Comparison of ENCODE assay signal across 11 cellular contexts in the genomic region with DNA sequence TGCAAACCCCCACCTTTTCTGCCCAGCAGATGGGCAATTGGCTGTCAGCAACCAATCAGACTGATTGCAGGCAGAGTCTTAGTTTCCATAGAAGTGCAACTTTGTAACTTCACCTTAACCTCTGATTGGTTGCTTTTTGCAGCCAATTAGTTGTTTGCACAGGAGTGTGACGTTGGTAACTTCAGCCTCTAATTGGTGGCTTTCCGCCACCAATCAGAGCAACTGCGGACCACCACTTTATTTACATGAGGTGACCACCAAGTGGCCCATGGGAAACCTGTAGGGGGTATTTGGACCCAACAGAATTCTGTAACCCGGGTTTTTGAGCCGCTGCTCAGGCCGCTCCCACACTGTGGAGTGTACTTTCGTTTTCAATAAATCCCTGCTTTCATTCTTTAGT. TPM values are rescaled to one million over a fixed set of nuclear protein-coding genes. Genes with fewer than 3 reads are reported as not detected.
DNase-seq lines count a peak whose midpoint lies in the region; ATAC-seq and TF ChIP-seq lines count a peak whose summit lies in the region.
"Had no signal": no experiment of that assay in that cellular context is flagged by ENCODE, and none has a peak within 500 bp of the region (broad histone marks: within the 10 kb centered on the region; RNA-seq: fewer than 3 reads in every experiment).

No MANE protein-coding gene starts in this region.

- DNase-seq in AG20443 (ENCODE audit: low spot score) = peak; percentile 41
- DNase-seq in SK-MEL-5 (ENCODE audit: low read depth, low spot score) = peak; percentile 60
- peak; percentile 92 for DNase-seq in fibroblast of gingiva (ENCODE audit: low read depth)
- DNase-seq in psoas muscle = no peak
- DNase-seq in activated effector memory CD4-positive, alpha-beta T cell treated with Interleukin-2 at 50 U/mL for 16 hours = no peak
- no peak for DNase-seq in central memory CD4-positive, alpha-beta T cell
- DNase-seq: stimulated activated CD4-positive, alpha-beta T cell treated with anti-CD3 and anti-CD28 coated beads, Interleukin-4, amount 100 ng/mL, for 24 hours; WERI-Rb-1 had no signal

- in situ Hi-C loops in SK-MEL-5 (cut with HindIII; ENCODE audit: low pct_unique_long_range_greater_than_20kb, low sequenced_read_pairs) = no loop called here

- H3K4me1 ChIP-seq in psoas muscle = no peaks in the 10 kb centered on the region

- intact Hi-C loops in psoas muscle (cut with DNase I) = no loop called here

- no peak for TF ChIP-seq CTCF in psoas muscle (IDR thresholded peaks at IDR 0.05)

- H3K36me3 ChIP-seq in psoas muscle (ENCODE audit: insufficient read depth in 1 of 2, low read depth in 1 of 2) = no peaks in the 10 kb centered on the region
- H3K36me3 ChIP-seq: WERI-Rb-1 had no signal

- 80 to 89% (median 87%) methylated on average over 7 of the region's 7 CpGs for WGBS in psoas muscle, 3 donors

- no peaks in the 10 kb centered on the region for H3K9me3 ChIP-seq in psoas muscle

- H3K4me3 ChIP-seq in psoas muscle = peak overlapping the region; percentile 36
- H3K4me3 ChIP-seq: BLaER1 had no signal

- no peak overlapping the region for H3K27ac ChIP-seq in psoas muscle
- H3K27ac ChIP-seq: BLaER1, WERI-Rb-1 had no signal

- peak in 2 of 4 donors; percentile 21 to 49 for ATAC-seq in psoas muscle
- ATAC-seq in GM19463 (IDR thresholded peaks at IDR 0.05; ENCODE audit: unreplicated experiment) = no peak
- no peak for ATAC-seq in GM21723 (IDR thresholded peaks at IDR 0.05; ENCODE audit: unreplicated experiment)

- no peaks in the 10 kb centered on the region for H3K27me3 ChIP-seq in psoas muscle (ENCODE audit: insufficient read depth in 3 of 3, low read length in 2 of 3)
- H3K27me3 ChIP-seq: BLaER1 had no signal

RNA-seq across cellular contexts. Expression of a gene that starts 32.3 kb away (rescaled TPM):
- total RNA-seq in SK-MEL-5 (2014; rRNA removed; shearing (Covaris generic)) = 39.7 and 40.6 TPM in 2 replicates
- polyA plus RNA-seq in SK-MEL-5 (2015; cell fraction: cytosol; rRNA removed) = 36.1 and 47.0 TPM in 2 replicates
- 25.2 and 30.4 TPM in 2 replicates for polyA plus RNA-seq in SK-MEL-5 (2015; cell fraction: nucleus; rRNA removed)
- total RNA-seq in psoas muscle = 10 to 100 TPM; 32.2 to 61.0 (median 38.0) TPM
- polyA plus RNA-seq in psoas muscle = 10 to 100 TPM; 20.7 to 62.8 (median 42.4) TPM

RNA-seq across cellular contexts. Expression of a gene that starts 36.0 kb away (rescaled TPM):
- total RNA-seq in SK-MEL-5 (2014; rRNA removed; shearing (Covaris generic)) = 55.9 and 57.6 TPM in 2 replicates
- 15.4 and 19.8 TPM in 2 replicates for polyA plus RNA-seq in SK-MEL-5 (2015; cell fraction: cytosol; rRNA removed)
- 4.2 and 8.8 TPM in 2 replicates for polyA plus RNA-seq in SK-MEL-5 (2015; cell fraction: nucleus; rRNA removed)
- total RNA-seq in psoas muscle = 10 to 100 TPM in 3 of 4 donors, 1 to 10 TPM in 1; 6.1 to 22.6 (median 15.3) TPM
- polyA plus RNA-seq in psoas muscle = 10 to 100 TPM; 13.9 to 19.8 (median 17.0) TPM

RNA-seq across cellular contexts. Expression of a gene that starts 53.5 kb away (rescaled TPM):
- 20.5 and 22.5 TPM in 2 replicates for total RNA-seq in SK-MEL-5 (2014; rRNA removed; shearing (Covaris generic))
- polyA plus RNA-seq in SK-MEL-5 (2015; cell fraction: cytosol; rRNA removed) = 11.9 and 15.7 TPM in 2 replicates
- polyA plus RNA-seq in SK-MEL-5 (2015; cell fraction: nucleus; rRNA removed) = 7.7 and 11.1 TPM in 2 replicates
- total RNA-seq in psoas muscle = not detected
- under 1 TPM in 1 of 3 donors, not detected in 2; 0.38 TPM for polyA plus RNA-seq in psoas muscle

Comparison
In these comparisons a context has a peak if more than half of its experiments do, and no peak if none do; other contexts are left out.
1. DNase-seq: peak in AG20443 (single experiment), SK-MEL-5 (single experiment) and fibroblast of gingiva (single experiment); none in psoas muscle (0 of 2), activated effector memory CD4-positive, alpha-beta T cell treated with Interleukin-2 at 50 U/mL for 16 hours (single experiment) and central memory CD4-positive, alpha-beta T cell (single experiment).
2. RNA of a gene that starts 53.5 kb away (total RNA-seq): 20.5 to 22.5 TPM in SK-MEL-5; not detected in psoas muscle; every median in the first group is over 10 times any median in the second.